ENCODE assay signal across 8 cellular contexts in the genomic region with DNA sequence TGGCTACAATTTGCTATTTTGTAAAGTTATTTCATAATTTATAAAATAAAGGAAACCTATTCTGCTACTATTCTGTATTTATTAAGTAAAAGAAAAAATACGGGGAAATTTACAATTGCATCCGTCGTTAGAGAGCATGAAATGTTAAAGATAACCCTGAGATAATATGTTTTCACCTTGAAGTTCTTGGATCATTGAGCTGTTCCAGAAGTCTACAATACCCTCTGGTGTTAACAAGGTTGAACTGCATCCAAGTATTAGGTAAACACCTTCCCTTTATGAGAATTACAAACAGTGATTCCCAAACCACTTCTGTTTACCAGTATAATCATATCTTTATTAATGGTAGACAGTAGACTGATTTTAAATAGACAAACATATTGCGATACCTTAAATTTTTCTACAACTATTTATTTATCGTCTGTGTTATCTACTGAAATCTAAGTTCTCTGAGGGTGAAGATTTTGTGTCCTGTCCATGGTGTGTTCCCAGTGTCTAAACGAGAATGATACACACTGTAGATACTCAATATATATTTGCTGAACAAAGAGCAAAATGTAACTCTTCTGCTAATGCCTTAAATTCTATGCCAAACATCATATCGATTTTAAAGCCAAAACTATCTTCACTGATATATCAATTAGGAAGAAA. TPM values are rescaled to one million over a fixed set of nuclear protein-coding genes. Genes with fewer than 3 reads are reported as not detected.
DNase-seq lines count a peak whose midpoint lies in the region; ATAC-seq and TF ChIP-seq lines count a peak whose summit lies in the region.

No MANE protein-coding gene starts in this region.

- H3K36me3 ChIP-seq in right lobe of liver (no peaks in the 10 kb centered on the region), sigmoid colon (no peaks in the 10 kb centered on the region)

- H3K27ac ChIP-seq in right lobe of liver (no peak overlapping the region), sigmoid colon (no peak overlapping the region)

- TF ChIP-seq POLR2A in right lobe of liver (IDR thresholded peaks at IDR 0.05) (no peak), sigmoid colon (IDR thresholded peaks at IDR 0.05) (no peak)

- H3K9me3 ChIP-seq in right lobe of liver (no peaks in the 10 kb centered on the region), sigmoid colon (no peaks in the 10 kb centered on the region)

- H3K4me1 ChIP-seq in right lobe of liver, result no peaks in the 10 kb centered on the region
- H3K4me1 ChIP-seq in sigmoid colon, result no peaks in the 10 kb centered on the region

- no peaks in the 10 kb centered on the region for H3K27me3 ChIP-seq in right lobe of liver
- no peaks in the 10 kb centered on the region for H3K27me3 ChIP-seq in sigmoid colon

- peak; percentile 29 for DNase-seq in AG10803 (ENCODE audit: low read depth)
- DNase-seq in NCI-H2107 treated with DMSO at 0.1 percent for 48 hours (lab: John Stamatoyannopoulos, UW; ENCODE audit: unreplicated experiment), result peak; percentile 44
- DNase-seq in astrocyte of the hippocampus (ENCODE audit: low read depth, low spot score), result peak; percentile 52
- no peak for DNase-seq in right lobe of liver
- DNase-seq in sigmoid colon, result no peak
- no peak for DNase-seq in GM19238 (ENCODE audit: insufficient read length, low spot score)

- TF ChIP-seq CTCF in AG10803 (conservative IDR thresholded peaks at IDR 0.05; ENCODE audit: low read length), result peak; percentile 57
- peak; percentile 40 to 51 (median 46) for TF ChIP-seq CTCF in right lobe of liver (IDR thresholded peaks at IDR 0.05)
- no peak for TF ChIP-seq CTCF in sigmoid colon (IDR thresholded peaks at IDR 0.05)

- H3K4me3 ChIP-seq in AG10803 (ENCODE audit: low read length) (no peak overlapping the region), right lobe of liver (no peak overlapping the region), sigmoid colon (no peak overlapping the region)

- whole genome bisulfite sequencing in right lobe of liver (ENCODE audit: insufficient coverage, low coverage, low lambda C conversion rate, missing lambda C conversion rate), result 37% methylated on average over 7 of the region's 7 CpGs
- WGBS in sigmoid colon, 2 donors, result 36 to 65% methylated on average over 7 of the region's 7 CpGs

- intact Hi-C loops in right lobe of liver (cut with DNase I), result no loop called here
- intact Hi-C loops in sigmoid colon (cut with DNase I), result no loop called here

- ATAC-seq in GM18511 (IDR thresholded peaks at IDR 0.05; ENCODE audit: unreplicated experiment), result peak; percentile 84
- peak; percentile 86 for ATAC-seq in HG02970 (IDR thresholded peaks at IDR 0.05; ENCODE audit: low FRiP score, unreplicated experiment)
- ATAC-seq in right lobe of liver, result peak; percentile 49 to 79 (median 53)

- no peak for TF ChIP-seq EP300 in sigmoid colon (IDR thresholded peaks at IDR 0.05)

RNA-seq across cellular contexts. Expression of a gene that starts 28.2 kb away (rescaled TPM):
- total RNA-seq in right lobe of liver (1 to 10 TPM in 5 of 6 experiments, under 1 TPM in 1; 0.65 to 2.3 (median 1.7) TPM), sigmoid colon (1 to 10 TPM; 2.0 to 6.1 (median 4.1) TPM)
- polyA plus RNA-seq in sigmoid colon, result 1 to 10 TPM in 2 of 3 donors, under 1 TPM in 1; 0.60 to 2.1 (median 1.5) TPM

Comparison
In these comparisons a context has a peak if more than half of its experiments do, and no peak if none do; other contexts are left out.
1. DNase-seq: peak in AG10803 (single experiment), NCI-H2107 treated with DMSO at 0.1 percent for 48 hours (single experiment) and astrocyte of the hippocampus (single experiment); none in right lobe of liver (0 of 3), sigmoid colon (single experiment) and GM19238 (single experiment).
2. CTCF ChIP-seq: peak in AG10803 (single experiment) and right lobe of liver (4 of 4); none in sigmoid colon (0 of 4).
3. Peak in every context shown above with its lines, with median percentiles within 50 percentile points of each other: ATAC-seq.